ENCODE assay signal across 11 cellular contexts in the genomic region with DNA sequence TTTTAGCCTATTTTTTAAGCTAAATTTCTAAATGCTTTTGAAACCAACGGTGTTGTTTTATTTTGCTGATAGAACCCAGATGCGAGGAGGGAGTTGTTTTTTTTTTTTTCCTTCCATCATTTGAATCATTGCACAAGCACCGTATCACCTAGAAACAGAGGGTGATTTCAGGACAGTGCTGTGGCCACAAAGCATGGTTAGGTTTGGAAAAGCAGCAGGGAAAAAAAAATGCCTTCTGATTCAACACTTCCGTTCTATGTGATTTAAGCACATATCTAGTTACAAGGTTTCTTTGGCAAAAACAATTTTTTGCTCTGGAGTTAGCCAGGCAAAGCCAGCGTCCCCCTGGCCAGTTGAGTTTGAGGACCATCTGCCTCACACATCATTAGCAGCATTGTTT. TPM values are rescaled to one million over a fixed set of nuclear protein-coding genes. Genes with fewer than 3 reads are reported as not detected.
DNase-seq lines count a peak whose midpoint lies in the region; ATAC-seq and TF ChIP-seq lines count a peak whose summit lies in the region.
"Had no signal": no experiment of that assay in that cellular context is flagged by ENCODE, and none has a peak within 500 bp of the region (broad histone marks: within the 10 kb centered on the region; RNA-seq: fewer than 3 reads in every experiment).

No MANE protein-coding gene starts in this region.

- peak overlapping the region; percentile 76 for H3K9ac ChIP-seq in GM23248

- H3K4me3 ChIP-seq in GM23248 (peak overlapping the region; percentile 65), osteoblast (ENCODE audit: insufficient read depth, low read length) (peak overlapping the region; percentile 35), PC-9 (no peak overlapping the region)
- H3K4me3 ChIP-seq: smooth muscle cell had no signal

- no peaks in the 10 kb centered on the region for H3K9me3 ChIP-seq in GM23248 (ENCODE audit: low read depth)
- H3K9me3 ChIP-seq in osteoblast (ENCODE audit: low read depth, low read length) = no peaks in the 10 kb centered on the region
- H3K9me3 ChIP-seq in PC-9 (ENCODE audit: insufficient read depth, low read depth) = no peaks in the 10 kb centered on the region

- 0 out of 2 replicates have a peak, but pooled peaks cover 8% of the 10 kb centered on the region for H3K36me3 ChIP-seq in GM23248 (ENCODE audit: low read depth)
- H3K36me3 ChIP-seq in osteoblast (ENCODE audit: insufficient read depth, low read length) = no peaks in the 10 kb centered on the region
- H3K36me3 ChIP-seq in PC-9 (ENCODE audit: low read depth) = no peaks in the 10 kb centered on the region

- CTCF ChIA-PET in PC-9 (lab: Charles Lee) (interaction anchor here (0.7 kb wide), 1 partner anchor 513 kb away, joined by 4 read pairs; no protein-coding TSS in a partner anchor), RWPE1 (lab: Yijun Ruan, JAX) (interaction anchor here (0.6 kb wide), 1 partner anchor 22 kb away, joined by 4 read pairs; no protein-coding TSS in a partner anchor)

- no peaks in the 10 kb centered on the region for H3K9me3 Mint-ChIP-seq in endothelial cell (ENCODE audit: unreplicated experiment)

- H4K20me1 ChIP-seq in GM23248 (ENCODE audit: insufficient read depth) (0 out of 2 replicates have a peak, but pooled peaks cover 3% of the 10 kb centered on the region), osteoblast (ENCODE audit: insufficient read depth, low read length) (peaks cover 18% of the 10 kb centered on the region), PC-9 (ENCODE audit: insufficient read depth) (no peaks in the 10 kb centered on the region)

- H3F3A ChIP-seq in GM23248 (ENCODE audit: insufficient read depth) (peaks cover 90% of the 10 kb centered on the region), PC-9 (ENCODE audit: insufficient read depth, low read depth) (peaks cover 5% of the 10 kb centered on the region)

- in situ Hi-C loops in GM23248 (cut with MboI) = no loop called here

- no peaks in the 10 kb centered on the region for H3K27me3 Mint-ChIP-seq in endothelial cell (ENCODE audit: unreplicated experiment)

- H3K27ac ChIP-seq in GM23248 (peak overlapping the region; percentile 90), osteoblast (ENCODE audit: low read depth, low read length) (peak overlapping the region; percentile 69), PC-9 (no peak overlapping the region), RWPE1 (no peak overlapping the region)

- DNase-seq in GM23248 = peak; percentile 95
- peak; percentile 76 for DNase-seq in NCI-H446 treated with DMSO at 0.1 percent for 48 hours (lab: John Stamatoyannopoulos, UW)
- peak; percentile 95 for DNase-seq in fibroblast of gingiva (ENCODE audit: low read depth)
- peak; percentile 78 for DNase-seq in osteoblast (ENCODE audit: insufficient read length, low spot score, missing footprints)
- DNase-seq in endothelial cell (ENCODE audit: low spot score) = no peak
- DNase-seq in PC-9 = no peak
- DNase-seq in RWPE1 (ENCODE audit: low spot score) = no peak
- DNase-seq: activated CD8-positive, alpha-beta memory T cell treated with anti-CD3 and anti-CD28 coated beads for 24 hours; stimulated activated naive CD4-positive, alpha-beta T cell treated with Interleukin-2 at 50 U/mL for 16 hours had no signal

- H3K27ac Mint-ChIP-seq in endothelial cell (ENCODE audit: unreplicated experiment) = no peak overlapping the region

- POLR2A ChIA-PET in PC-9 (lab: Charles Lee; ENCODE audit: unreplicated experiment) (no interaction called here), RWPE1 (lab: Yijun Ruan, JAX; ENCODE audit: low non-redundant PET) (no interaction called here)

- peaks cover 98% of the 10 kb centered on the region for H3K79me2 ChIP-seq in GM23248 (ENCODE audit: insufficient read depth)
- peaks cover 97% of the 10 kb centered on the region for H3K79me2 ChIP-seq in osteoblast (ENCODE audit: insufficient read depth, low read length)
- H3K79me2 ChIP-seq in PC-9 (ENCODE audit: low read depth) = no peaks in the 10 kb centered on the region

- H3K4me1 Mint-ChIP-seq in endothelial cell (ENCODE audit: unreplicated experiment) = no peaks in the 10 kb centered on the region

- H3K4me2 ChIP-seq in GM23248 (ENCODE audit: unreplicated experiment) (peak overlapping the region; percentile 89), osteoblast (ENCODE audit: insufficient read depth, low read length) (peak overlapping the region; percentile 55), PC-9 (no peak overlapping the region)
- H3K4me2 ChIP-seq: smooth muscle cell had no signal

- intact Hi-C loops in PC-9 (cut with micrococcal nuclease; ENCODE audit: unreplicated experiment) = no loop called here

- peak overlapping the region; percentile 26; the same call in 1 of the 2 replicates for H2AFZ ChIP-seq in GM23248
- H2AFZ ChIP-seq in osteoblast (ENCODE audit: low read length) = no peak overlapping the region
- no peak overlapping the region for H2AFZ ChIP-seq in PC-9

- H3K4me1 ChIP-seq in GM23248 (ENCODE audit: insufficient read depth) = peaks cover 56% of the 10 kb centered on the region
- peaks cover 29% of the 10 kb centered on the region for H3K4me1 ChIP-seq in osteoblast (ENCODE audit: insufficient read depth, low read length)
- H3K4me1 ChIP-seq in PC-9 (replicated peaks; ENCODE audit: insufficient read depth) = peaks cover 18% of the 10 kb centered on the region

- H3K9me2 ChIP-seq in GM23248 (ENCODE audit: insufficient read depth) (no peaks in the 10 kb centered on the region), PC-9 (ENCODE audit: insufficient read depth) (no peaks in the 10 kb centered on the region)

- no peak overlapping the region for H3K4me3 Mint-ChIP-seq in endothelial cell (ENCODE audit: unreplicated experiment)

- 0 to 2% methylated on average over 5 of the region's 5 CpGs for WGBS in GM23248 (ENCODE audit: low coverage in 1 of 2, low lambda C conversion rate in 2 of 2, missing lambda C conversion rate in 2 of 2), 2 experiments

- no peaks in the 10 kb centered on the region for H3K36me3 Mint-ChIP-seq in endothelial cell (ENCODE audit: low read depth, unreplicated experiment)

- ATAC-seq in GM19455 (IDR thresholded peaks at IDR 0.05; ENCODE audit: unreplicated experiment) = no peak

- no TSS peak for BruUV-seq in PC-9 (replicated peaks; lab: Mats Ljungman, UMichigan)

- TF ChIP-seq CTCF in osteoblast (IDR thresholded peaks at IDR 0.05; ENCODE audit: extremely low read depth, low read depth, low read length) (no peak), endothelial cell (IDR thresholded peaks at IDR 0.05; ENCODE audit: unreplicated experiment) (no peak), PC-9 (conservative IDR thresholded peaks at IDR 0.05) (no peak), RWPE1 (conservative IDR thresholded peaks at IDR 0.05; ENCODE audit: low read depth) (no peak)

- no peaks in the 10 kb centered on the region for H3K27me3 ChIP-seq in GM23248 (replicated peaks; ENCODE audit: insufficient read depth)
- H3K27me3 ChIP-seq in osteoblast (ENCODE audit: insufficient read depth, low read length) = no peaks in the 10 kb centered on the region
- H3K27me3 ChIP-seq in PC-9 (ENCODE audit: insufficient read depth, low read depth) = no peaks in the 10 kb centered on the region

RNA-seq across cellular contexts. Expression of a gene that starts 17.3 kb away (rescaled TPM):
- 505 and 529 TPM in 2 replicates for total RNA-seq in GM23248 (2014; rRNA removed; shearing (Covaris generic))
- polyA plus RNA-seq in GM23248 (2016; fragmentation: Nextera tagmentation; extraction: Ambion mirVana) = 49.7 and 50.1 TPM in 2 replicates
- total RNA-seq in osteoblast (59.0 and 71.0 TPM in 2 replicates), endothelial cell (ENCODE audit: unreplicated experiment) (7.5 TPM), PC-9 (2021) (33.1 and 50.2 TPM in 2 replicates)

RNA-seq across cellular contexts. Expression of a gene that starts 17.4 kb away (rescaled TPM):
- 3.2 and 9.3 TPM in 2 replicates for total RNA-seq in GM23248 (2014; rRNA removed; shearing (Covaris generic))
- polyA plus RNA-seq in GM23248 (2016; fragmentation: Nextera tagmentation; extraction: Ambion mirVana) = 1.2 and 1.9 TPM in 2 replicates
- total RNA-seq in osteoblast (9.8 and 10.3 TPM in 2 replicates), endothelial cell (ENCODE audit: unreplicated experiment) (14.7 TPM), PC-9 (2021) (16.3 and 21.1 TPM in 2 replicates)

Comparison
In these comparisons a context has a peak if more than half of its experiments do, and no peak if none do; other contexts are left out.
1. DNase-seq: peak in GM23248 (single experiment), NCI-H446 treated with DMSO at 0.1 percent for 48 hours (single experiment), fibroblast of gingiva (single experiment) and osteoblast (single experiment); none in endothelial cell (single experiment), PC-9 (0 of 2) and RWPE1 (single experiment).
2. H3K27ac ChIP-seq: peak in GM23248 (single experiment) and osteoblast (single experiment); none in PC-9 (single experiment) and RWPE1 (single experiment).